In genomic region chr9:2465921-2466460, GRCh38 we compare ENCODE assay signal across 8 cellular contexts.
A peak's percentile ranks its signal among the peaks of the same experiment; 100 is the strongest.
DNase-seq lines count a peak whose midpoint lies in the region; ATAC-seq and TF ChIP-seq lines count a peak whose summit lies in the region.

No MANE protein-coding gene starts in this region.

- peaks cover 8% of the 10 kb centered on the region for H3K27me3 Mint-ChIP-seq in T-helper 2 cell treated with Interferon-gamma antibody and Interleukin-4, amounts not matched to agents 5 μg/mL and 100 μg/mL, for 36 hours (ENCODE audit: low read depth)
- peaks cover 36% of the 10 kb centered on the region for H3K27me3 Mint-ChIP-seq in stimulated activated memory B cell treated with anti-CD40 and anti-IgM and Interleukin-4, amounts not matched to agents 10 μg/mL and 1 μg/mL and 100 μg/mL, for 72 hours
- peaks cover 3 to 12% (median 4%) of the 10 kb centered on the region in 3 donors for H3K27me3 Mint-ChIP-seq in immature natural killer cell (ENCODE audit: low read depth in 3 of 3)

- H3K36me3 Mint-ChIP-seq in T-helper 2 cell treated with Interferon-gamma antibody and Interleukin-4, amounts not matched to agents 5 μg/mL and 100 μg/mL, for 36 hours (ENCODE audit: low read depth) = no peaks in the 10 kb centered on the region
- H3K36me3 Mint-ChIP-seq in stimulated activated memory B cell treated with anti-CD40 and anti-IgM and Interleukin-4, amounts not matched to agents 10 μg/mL and 1 μg/mL and 100 μg/mL, for 72 hours = no peaks in the 10 kb centered on the region
- H3K36me3 Mint-ChIP-seq in immature natural killer cell = no peaks in the 10 kb centered on the region

- H3K4me3 Mint-ChIP-seq in T-helper 2 cell treated with Interferon-gamma antibody and Interleukin-4, amounts not matched to agents 5 μg/mL and 100 μg/mL, for 36 hours = no peak overlapping the region
- no peak overlapping the region for H3K4me3 Mint-ChIP-seq in stimulated activated memory B cell treated with anti-CD40 and anti-IgM and Interleukin-4, amounts not matched to agents 10 μg/mL and 1 μg/mL and 100 μg/mL, for 72 hours
- H3K4me3 Mint-ChIP-seq in immature natural killer cell = no peak overlapping the region

- TF ChIP-seq CTCF in GM13976 (IDR thresholded peaks at IDR 0.05; ENCODE audit: borderline replicate concordance, control extremely low read depth, extremely low read depth, insufficient read depth, missing control alignments) = no peak

- ATAC-seq in GM21381 (IDR thresholded peaks at IDR 0.05; ENCODE audit: unreplicated experiment) (peak; percentile 100), HG03457 (IDR thresholded peaks at IDR 0.05; ENCODE audit: unreplicated experiment) (peak; percentile 91)
- peak; percentile 80 for ATAC-seq in stimulated activated memory B cell treated with anti-CD40 and anti-IgM and Interleukin-4, amounts not matched to agents 10 μg/mL and 1 μg/mL and 100 μg/mL, for 72 hours

- DNase-seq in GM13976 (ENCODE audit: low spot score) (peak; percentile 44), D341Med (ENCODE audit: low spot score) (no peak), immature natural killer cell (no peak), GDM1 (lab: John Stamatoyannopoulos, UW) (no peak)
- DNase-seq in T-helper 2 cell treated with Interferon-gamma antibody and Interleukin-4, amounts not matched to agents 5 μg/mL and 100 μg/mL, for 36 hours (ENCODE audit: low spot score) = peak; percentile 5

- H3K4me1 Mint-ChIP-seq in T-helper 2 cell treated with Interferon-gamma antibody and Interleukin-4, amounts not matched to agents 5 μg/mL and 100 μg/mL, for 36 hours (ENCODE audit: low read depth) = no peaks in the 10 kb centered on the region
- H3K4me1 Mint-ChIP-seq in stimulated activated memory B cell treated with anti-CD40 and anti-IgM and Interleukin-4, amounts not matched to agents 10 μg/mL and 1 μg/mL and 100 μg/mL, for 72 hours = no peaks in the 10 kb centered on the region
- no peaks in the 10 kb centered on the region for H3K4me1 Mint-ChIP-seq in immature natural killer cell

- peaks cover 4% of the 10 kb centered on the region for H3K9me3 Mint-ChIP-seq in T-helper 2 cell treated with Interferon-gamma antibody and Interleukin-4, amounts not matched to agents 5 μg/mL and 100 μg/mL, for 36 hours
- peaks cover 6% of the 10 kb centered on the region for H3K9me3 Mint-ChIP-seq in stimulated activated memory B cell treated with anti-CD40 and anti-IgM and Interleukin-4, amounts not matched to agents 10 μg/mL and 1 μg/mL and 100 μg/mL, for 72 hours
- peaks cover 0 to 4% (median under 1%) of the 10 kb centered on the region in 6 donors for H3K9me3 Mint-ChIP-seq in immature natural killer cell

- in situ Hi-C loops in GM13976 (cut with MboI; ENCODE audit: low sequenced_read_pairs, unreplicated experiment) = no loop called here

- H3K27ac Mint-ChIP-seq in T-helper 2 cell treated with Interferon-gamma antibody and Interleukin-4, amounts not matched to agents 5 μg/mL and 100 μg/mL, for 36 hours = no peak overlapping the region
- H3K27ac Mint-ChIP-seq in stimulated activated memory B cell treated with anti-CD40 and anti-IgM and Interleukin-4, amounts not matched to agents 10 μg/mL and 1 μg/mL and 100 μg/mL, for 72 hours = no peak overlapping the region
- no peak overlapping the region for H3K27ac Mint-ChIP-seq in immature natural killer cell

Comparison
In these comparisons a context has a peak if more than half of its experiments do, and no peak if none do; other contexts are left out.
1. DNase-seq: peak in GM13976 (single experiment) and T-helper 2 cell treated with Interferon-gamma antibody and Interleukin-4, amounts not matched to agents 5 μg/mL and 100 μg/mL, for 36 hours (single experiment); none in D341Med (single experiment), immature natural killer cell (0 of 3) and GDM1 (single experiment).
2. Peak in every context shown above with its lines, with median percentiles within 50 percentile points of each other: ATAC-seq.